Comparison of ENCODE assay signal across 2 cellular contexts in the genomic region with DNA sequence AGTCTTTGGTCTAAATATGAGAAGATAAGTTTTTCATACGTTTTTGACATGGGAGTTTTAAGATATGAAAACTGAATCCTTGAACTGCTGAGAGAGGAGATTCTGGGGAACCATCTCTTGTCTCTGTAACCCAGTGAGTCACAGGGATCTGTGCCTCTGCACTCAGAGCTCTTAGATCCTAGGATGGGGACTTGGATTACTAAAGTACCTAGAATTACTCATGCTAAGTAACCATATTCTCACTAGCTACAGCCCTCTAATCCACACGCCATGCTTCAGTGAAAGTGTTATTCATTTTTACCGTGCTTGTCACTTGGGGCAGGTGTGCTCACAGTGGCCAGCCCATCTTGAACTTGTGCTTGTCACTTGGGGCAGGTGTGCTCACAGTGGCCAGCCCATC.
TF ChIP-seq lines count a peak whose summit lies in the region.

No MANE protein-coding gene starts in this region.

TF ChIP-seq in GM12878, 131 proteins besides CTCF, POLR2A, EP300 and RAD21:
- TF ChIP-seq TBL1XR1 (IDR thresholded peaks at IDR 0.05; ENCODE audit: low read depth, low read length): no peak
- no peak for TF ChIP-seq ZZZ3 (IDR thresholded peaks at IDR 0.05; ENCODE audit: control insufficient read depth, insufficient read length, low read depth)
- no peak for TF ChIP-seq SUPT20H (IDR thresholded peaks at IDR 0.05; ENCODE audit: borderline replicate concordance, control insufficient read depth, low read depth, low read length)
- no peak for TF ChIP-seq BCL11A (IDR thresholded peaks at IDR 0.05; ENCODE audit: low read depth, low read length)
- no peak for TF ChIP-seq IRF4 (IDR thresholded peaks at IDR 0.05; ENCODE audit: low read depth, low read length)
- no peak for TF ChIP-seq RBBP5 (conservative IDR thresholded peaks at IDR 0.05)
- TF ChIP-seq, protein P1, sequence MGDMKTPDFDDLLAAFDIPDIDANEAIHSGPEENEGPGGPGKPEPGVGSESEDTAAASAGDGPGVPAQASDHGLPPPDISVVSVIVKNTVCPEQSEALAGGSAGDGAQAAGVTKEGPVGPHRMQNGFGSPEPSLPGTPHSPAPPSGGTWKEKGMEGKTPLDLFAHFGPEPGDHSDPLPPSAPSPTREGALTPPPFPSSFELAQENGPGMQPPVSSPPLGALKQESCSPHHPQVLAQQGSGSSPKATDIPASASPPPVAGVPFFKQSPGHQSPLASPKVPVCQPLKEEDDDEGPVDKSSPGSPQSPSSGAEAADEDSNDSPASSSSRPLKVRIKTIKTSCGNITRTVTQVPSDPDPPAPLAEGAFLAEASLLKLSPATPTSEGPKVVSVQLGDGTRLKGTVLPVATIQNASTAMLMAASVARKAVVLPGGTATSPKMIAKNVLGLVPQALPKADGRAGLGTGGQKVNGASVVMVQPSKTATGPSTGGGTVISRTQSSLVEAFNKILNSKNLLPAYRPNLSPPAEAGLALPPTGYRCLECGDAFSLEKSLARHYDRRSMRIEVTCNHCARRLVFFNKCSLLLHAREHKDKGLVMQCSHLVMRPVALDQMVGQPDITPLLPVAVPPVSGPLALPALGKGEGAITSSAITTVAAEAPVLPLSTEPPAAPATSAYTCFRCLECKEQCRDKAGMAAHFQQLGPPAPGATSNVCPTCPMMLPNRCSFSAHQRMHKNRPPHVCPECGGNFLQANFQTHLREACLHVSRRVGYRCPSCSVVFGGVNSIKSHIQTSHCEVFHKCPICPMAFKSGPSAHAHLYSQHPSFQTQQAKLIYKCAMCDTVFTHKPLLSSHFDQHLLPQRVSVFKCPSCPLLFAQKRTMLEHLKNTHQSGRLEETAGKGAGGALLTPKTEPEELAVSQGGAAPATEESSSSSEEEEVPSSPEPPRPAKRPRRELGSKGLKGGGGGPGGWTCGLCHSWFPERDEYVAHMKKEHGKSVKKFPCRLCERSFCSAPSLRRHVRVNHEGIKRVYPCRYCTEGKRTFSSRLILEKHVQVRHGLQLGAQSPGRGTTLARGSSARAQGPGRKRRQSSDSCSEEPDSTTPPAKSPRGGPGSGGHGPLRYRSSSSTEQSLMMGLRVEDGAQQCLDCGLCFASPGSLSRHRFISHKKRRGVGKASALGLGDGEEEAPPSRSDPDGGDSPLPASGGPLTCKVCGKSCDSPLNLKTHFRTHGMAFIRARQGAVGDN (IDR thresholded peaks at IDR 0.05): no peak
- TF ChIP-seq POLR2AphosphoS5 (IDR thresholded peaks at IDR 0.05; ENCODE audit: low read length): no peak
- no peak for TF ChIP-seq ASH2L (IDR thresholded peaks at IDR 0.05; ENCODE audit: borderline replicate concordance, low read depth)
- TF ChIP-seq, protein P2, sequence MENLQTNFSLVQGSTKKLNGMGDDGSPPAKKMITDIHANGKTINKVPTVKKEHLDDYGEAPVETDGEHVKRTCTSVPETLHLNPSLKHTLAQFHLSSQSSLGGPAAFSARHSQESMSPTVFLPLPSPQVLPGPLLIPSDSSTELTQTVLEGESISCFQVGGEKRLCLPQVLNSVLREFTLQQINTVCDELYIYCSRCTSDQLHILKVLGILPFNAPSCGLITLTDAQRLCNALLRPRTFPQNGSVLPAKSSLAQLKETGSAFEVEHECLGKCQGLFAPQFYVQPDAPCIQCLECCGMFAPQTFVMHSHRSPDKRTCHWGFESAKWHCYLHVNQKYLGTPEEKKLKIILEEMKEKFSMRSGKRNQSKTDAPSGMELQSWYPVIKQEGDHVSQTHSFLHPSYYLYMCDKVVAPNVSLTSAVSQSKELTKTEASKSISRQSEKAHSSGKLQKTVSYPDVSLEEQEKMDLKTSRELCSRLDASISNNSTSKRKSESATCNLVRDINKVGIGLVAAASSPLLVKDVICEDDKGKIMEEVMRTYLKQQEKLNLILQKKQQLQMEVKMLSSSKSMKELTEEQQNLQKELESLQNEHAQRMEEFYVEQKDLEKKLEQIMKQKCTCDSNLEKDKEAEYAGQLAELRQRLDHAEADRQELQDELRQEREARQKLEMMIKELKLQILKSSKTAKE (IDR thresholded peaks at IDR 0.05; ENCODE audit: low read depth, poor library complexity, severe bottlenecking): no peak
- TF ChIP-seq ATF2 (IDR thresholded peaks at IDR 0.05; ENCODE audit: low read length): no peak
- TF ChIP-seq NFIC (IDR thresholded peaks at IDR 0.05; ENCODE audit: low read depth, low read length): no peak
- no peak for TF ChIP-seq MYC (IDR thresholded peaks at IDR 0.05; ENCODE audit: insufficient read depth, insufficient read length, insufficient replicate concordance, low read length, severe bottlenecking)
- TF ChIP-seq FOS (IDR thresholded peaks at IDR 0.05; ENCODE audit: borderline replicate concordance, extremely low read depth, insufficient read length): no peak
- TF ChIP-seq MEF2B (IDR thresholded peaks at IDR 0.05; ENCODE audit: partially characterized antibody, poor library complexity, severe bottlenecking): no peak
- no peak for TF ChIP-seq IKZF1 (conservative IDR thresholded peaks at IDR 0.05)
- no peak for TF ChIP-seq TCF12 (IDR thresholded peaks at IDR 0.05; ENCODE audit: low read depth, low read length)
- no peak for TF ChIP-seq CHD2 (IDR thresholded peaks at IDR 0.05; ENCODE audit: borderline replicate concordance, low read depth, low read length)
TF ChIP-seq in GM12878: peak in this region for 0.

TF ChIP-seq in neural cell, 6 proteins besides CTCF, POLR2A, EP300 and RAD21:
- TF ChIP-seq MXI1 (conservative IDR thresholded peaks at IDR 0.05; ENCODE audit: poor library complexity, severe bottlenecking) (no peak), EZH2 (IDR thresholded peaks at IDR 0.05; ENCODE audit: borderline replicate concordance, insufficient read depth, low read length, poor library complexity, severe bottlenecking) (no peak), REST (IDR thresholded peaks at IDR 0.05; ENCODE audit: borderline replicate concordance) (no peak), TAF1 (IDR thresholded peaks at IDR 0.05; ENCODE audit: low read depth) (no peak), SMC3 (conservative IDR thresholded peaks at IDR 0.05; ENCODE audit: poor library complexity) (no peak), POLR2AphosphoS5 (IDR thresholded peaks at IDR 0.05) (no peak)
